Comparison of ENCODE assay signal across 1 cellular context in the genomic region with DNA sequence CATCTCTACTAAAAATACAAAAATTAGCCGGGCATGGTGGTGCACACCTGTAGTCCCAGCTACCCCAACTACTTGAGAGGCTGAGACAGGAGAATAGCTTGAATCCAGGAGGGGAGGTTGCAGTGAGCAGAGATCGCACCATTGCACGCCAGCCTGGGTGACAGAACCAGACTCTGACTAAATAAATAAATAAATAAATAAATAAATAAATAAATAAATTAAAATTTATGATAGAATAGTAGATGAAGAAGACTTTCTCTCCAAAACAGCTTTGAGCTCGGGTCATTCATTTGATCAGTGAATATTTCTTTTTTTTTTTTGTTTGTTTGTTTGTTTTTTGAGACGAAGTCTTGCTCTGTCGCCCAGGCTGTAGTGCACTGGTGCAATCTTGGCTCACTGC.
TF ChIP-seq lines count a peak whose summit lies in the region.

No MANE protein-coding gene starts in this region.

TF ChIP-seq in HEK293, 187 proteins besides CTCF, POLR2A, EP300 and RAD21 (continued from another document):
- TF ChIP-seq ZBTB10 (tag by site-specific recombination; IDR thresholded peaks at IDR 0.05): no peak
- no peak for TF ChIP-seq ZNF274 (IDR thresholded peaks at IDR 0.05; ENCODE audit: low read length)
- TF ChIP-seq ZNF274 (tag by site-specific recombination; IDR thresholded peaks at IDR 0.05; ENCODE audit: borderline replicate concordance): no peak
- no peak for TF ChIP-seq ZNF112 (tag by site-specific recombination; IDR thresholded peaks at IDR 0.05)
- no peak for TF ChIP-seq ZNF37A (tag by site-specific recombination; IDR thresholded peaks at IDR 0.05)
- TF ChIP-seq ZNF560 (tag by site-specific recombination; IDR thresholded peaks at IDR 0.05; ENCODE audit: borderline replicate concordance): peak; percentile 22; the same call in 1 of the 2 replicates
- TF ChIP-seq ZNF621 (tag by site-specific recombination; IDR thresholded peaks at IDR 0.05): no peak
- no peak for TF ChIP-seq ZNF324 (tag by site-specific recombination; IDR thresholded peaks at IDR 0.05)
- TF ChIP-seq ZBTB8A (tag by site-specific recombination; IDR thresholded peaks at IDR 0.05): peak; percentile 57
- TF ChIP-seq ZNF121 (tag by site-specific recombination; IDR thresholded peaks at IDR 0.05): no peak
- TF ChIP-seq, protein P1, sequence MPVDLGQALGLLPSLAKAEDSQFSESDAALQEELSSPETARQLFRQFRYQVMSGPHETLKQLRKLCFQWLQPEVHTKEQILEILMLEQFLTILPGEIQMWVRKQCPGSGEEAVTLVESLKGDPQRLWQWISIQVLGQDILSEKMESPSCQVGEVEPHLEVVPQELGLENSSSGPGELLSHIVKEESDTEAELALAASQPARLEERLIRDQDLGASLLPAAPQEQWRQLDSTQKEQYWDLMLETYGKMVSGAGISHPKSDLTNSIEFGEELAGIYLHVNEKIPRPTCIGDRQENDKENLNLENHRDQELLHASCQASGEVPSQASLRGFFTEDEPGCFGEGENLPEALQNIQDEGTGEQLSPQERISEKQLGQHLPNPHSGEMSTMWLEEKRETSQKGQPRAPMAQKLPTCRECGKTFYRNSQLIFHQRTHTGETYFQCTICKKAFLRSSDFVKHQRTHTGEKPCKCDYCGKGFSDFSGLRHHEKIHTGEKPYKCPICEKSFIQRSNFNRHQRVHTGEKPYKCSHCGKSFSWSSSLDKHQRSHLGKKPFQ (tag by site-specific recombination; IDR thresholded peaks at IDR 0.05): no peak
- TF ChIP-seq ZNF423 (tag by site-specific recombination; IDR thresholded peaks at IDR 0.05): no peak
- TF ChIP-seq KLF10 (tag by site-specific recombination; IDR thresholded peaks at IDR 0.05): no peak
- 0 out of 2 replicates have a peak, but pooled peaks have one; percentile 10 for TF ChIP-seq ZNF202 (tag by site-specific recombination; IDR thresholded peaks at IDR 0.05; ENCODE audit: borderline replicate concordance)
- TF ChIP-seq ZNF660 (tag by site-specific recombination; IDR thresholded peaks at IDR 0.05): no peak
- TF ChIP-seq ZNF394 (tag by site-specific recombination; IDR thresholded peaks at IDR 0.05; ENCODE audit: borderline replicate concordance): peak; percentile 71; the same call in 1 of the 2 replicates
